ENCODE assay signal across 8 cellular contexts in genomic region chr21:37367301-37367757, GRCh38. TPM values are rescaled to one million over a fixed set of nuclear protein-coding genes. Genes with fewer than 3 reads are reported as not detected.
DNase-seq lines count a peak whose midpoint lies in the region; ATAC-seq and TF ChIP-seq lines count a peak whose summit lies in the region.

No MANE protein-coding gene starts in this region.

- DNase-seq in DMS 273 (lab: John Stamatoyannopoulos, UW; ENCODE audit: unreplicated experiment), result peak; percentile 58
- no peak for DNase-seq in DMS 273 treated with DMSO at 0.1 percent for 48 hours (lab: John Stamatoyannopoulos, UW)
- no peak for DNase-seq in mammary epithelial cell
- DNase-seq in mesendoderm, result no peak
- DNase-seq in aorta, result no peak
- no peak for DNase-seq in COR-L47 (lab: John Stamatoyannopoulos, UW)
- DNase-seq in epidermal melanocyte (ENCODE audit: insufficient read length, low spot score), result no peak

- no peaks in the 10 kb centered on the region for H3K27me3 ChIP-seq in KMS-11 (ENCODE audit: insufficient read depth, low read depth)
- no peaks in the 10 kb centered on the region for H3K27me3 ChIP-seq in mammary epithelial cell (ENCODE audit: insufficient read depth, low read length)
- H3K27me3 ChIP-seq in mesendoderm (ENCODE audit: insufficient read depth, low read length, poor library complexity), result no peaks in the 10 kb centered on the region
- H3K27me3 ChIP-seq in aorta (ENCODE audit: control insufficient read depth in 1 of 2, insufficient read depth in 2 of 2, low read length in 1 of 2), result no peaks in the 10 kb centered on the region

- no peaks in the 10 kb centered on the region for H3K36me3 ChIP-seq in KMS-11 (ENCODE audit: insufficient read depth)
- H3K36me3 ChIP-seq in mammary epithelial cell (ENCODE audit: insufficient read depth, low read length), result no peaks in the 10 kb centered on the region
- no peaks in the 10 kb centered on the region for H3K36me3 ChIP-seq in mesendoderm (ENCODE audit: control insufficient read depth, insufficient read depth, low read length)
- H3K36me3 ChIP-seq in aorta (ENCODE audit: control insufficient read depth in 1 of 2, insufficient read depth in 2 of 2, low read length in 1 of 2), result no peaks in the 10 kb centered on the region

- H3K56ac ChIP-seq in mesendoderm (ENCODE audit: low read length), result peak overlapping the region; percentile 100

- no peaks in the 10 kb centered on the region for H3K79me1 ChIP-seq in mesendoderm (ENCODE audit: low read length)

- WGBS in mammary epithelial cell (ENCODE audit: low coverage, missing lambda C conversion rate), result no CpG with 5 or more reads among the region's 75 CpGs
- WGBS in mesendoderm (ENCODE audit: extremely low coverage, insufficient coverage, low lambda C conversion rate), result no CpG with 5 or more reads among the region's 75 CpGs
- WGBS in aorta, 2 donors, result 0 to 1% methylated on average over 36 to 75 of the region's 75 CpGs

- H4K8ac ChIP-seq in mesendoderm (ENCODE audit: low read depth, low read length), result peak overlapping the region; percentile 83

- H3K27ac ChIP-seq in KMS-11 (peak overlapping the region; percentile 99), mammary epithelial cell (ENCODE audit: insufficient read depth, low read depth, low read length) (peak overlapping the region; percentile 95), mesendoderm (ENCODE audit: low read depth, low read length) (peak overlapping the region; percentile 99), aorta (ENCODE audit: low read depth in 1 of 2, low read length in 2 of 2) (peak overlapping the region; percentile 99)

- H3K9ac ChIP-seq in KMS-11 (peak overlapping the region; percentile 98), mammary epithelial cell (ENCODE audit: insufficient read depth, low read length) (peak overlapping the region; percentile 86), mesendoderm (ENCODE audit: low read length) (peak overlapping the region; percentile 99)

- H2AFZ ChIP-seq in KMS-11 (ENCODE audit: low read depth), result 0 out of 2 replicates have a peak overlapping the region, but pooled peaks have one; percentile 63
- H2AFZ ChIP-seq in mammary epithelial cell (ENCODE audit: low read depth, low read length), result peak overlapping the region; percentile 80

- H4K20me1 ChIP-seq in KMS-11 (ENCODE audit: insufficient read depth), result peaks cover 41% of the 10 kb centered on the region
- H4K20me1 ChIP-seq in mammary epithelial cell (ENCODE audit: insufficient read depth, low read length), result no peaks in the 10 kb centered on the region

- peak overlapping the region; percentile 100 for H3K18ac ChIP-seq in mesendoderm (ENCODE audit: low read length)

- no peak for ATAC-seq in aorta (ENCODE audit: low FRiP score)

- no peaks in the 10 kb centered on the region for H3K9me3 ChIP-seq in mammary epithelial cell (replicated peaks; ENCODE audit: insufficient read depth, low read length)
- no peaks in the 10 kb centered on the region for H3K9me3 ChIP-seq in aorta (ENCODE audit: control insufficient read depth, low read length)

- in situ Hi-C loops in mammary epithelial cell (cut with MboI; ENCODE audit: low sequenced_read_pairs in 2 of 2), result loop anchor here in 1 of 2 donors (25.0 kb wide), 1 partner anchor 105 kb away; the partner anchor contains the start of gene VPS26C

- H3K79me2 ChIP-seq in KMS-11 (ENCODE audit: insufficient read depth, low read depth) (peaks cover 47% of the 10 kb centered on the region), mammary epithelial cell (ENCODE audit: insufficient read depth, low read length) (peaks cover 57% of the 10 kb centered on the region), mesendoderm (ENCODE audit: control insufficient read depth, insufficient read depth, low read length) (peaks cover 50% of the 10 kb centered on the region)

- TF ChIP-seq CTCF in KMS-11 (conservative IDR thresholded peaks at IDR 0.05; ENCODE audit: low read depth, low read length), result no peak
- TF ChIP-seq CTCF in mammary epithelial cell (conservative IDR thresholded peaks at IDR 0.05 in 1 of 2, IDR thresholded peaks at IDR 0.05 in 1 of 2; ENCODE audit: extremely low read depth in 1 of 2, insufficient read depth in 1 of 2, low read depth in 1 of 2, low read length in 2 of 2), result no peak

- no peak overlapping the region for H2BK15ac ChIP-seq in mesendoderm (replicated peaks; ENCODE audit: low read depth)

- H2AK5ac ChIP-seq in mesendoderm (ENCODE audit: low read length), result no peak overlapping the region

- H3K4me1 ChIP-seq in KMS-11 (ENCODE audit: low read depth, poor library complexity, severe bottlenecking) (peaks cover 47% of the 10 kb centered on the region), mammary epithelial cell (ENCODE audit: insufficient read depth, low read length) (peaks cover 26% of the 10 kb centered on the region), mesendoderm (ENCODE audit: control insufficient read depth, low read depth, low read length) (peaks cover 2% of the 10 kb centered on the region), aorta (ENCODE audit: control insufficient read depth in 1 of 2, insufficient read depth in 2 of 2, low read length in 2 of 2) (peaks cover 0 to 1% of the 10 kb centered on the region in 2 donors)

- dilution Hi-C loops in mammary epithelial cell (cut with HindIII; ENCODE audit: low sequenced_read_pairs), result no loop called here

- BruUV-seq in mammary epithelial cell (replicated peaks; lab: Mats Ljungman, UMichigan), result no TSS peak

- no peak overlapping the region for H4K5ac ChIP-seq in mesendoderm (ENCODE audit: low read length)

- peak overlapping the region; percentile 99 for H3K4ac ChIP-seq in mesendoderm (ENCODE audit: low read depth, low read length)

- H3K4me2 ChIP-seq in KMS-11, result no peak overlapping the region
- H3K4me2 ChIP-seq in mammary epithelial cell (ENCODE audit: insufficient read depth, low read depth, low read length), result peak overlapping the region; percentile 82
- no peak overlapping the region for H3K4me2 ChIP-seq in mesendoderm (ENCODE audit: low read length)

- H2BK5ac ChIP-seq in mesendoderm (ENCODE audit: low read length), result no peak overlapping the region

- H3K23ac ChIP-seq in mesendoderm (ENCODE audit: low read length), result no peak overlapping the region

- CTCF ChIA-PET in mammary epithelial cell (lab: Charles Lee; ENCODE audit: low non-redundant PET), result no interaction called here

- intact Hi-C loops in mammary epithelial cell (cut with micrococcal nuclease), result loop anchor here (5.0 to 10.0 kb wide), 2 partner anchors 95 to 277 kb away; no protein-coding TSS in a partner anchor
- intact Hi-C loops in aorta (cut with DNase I), result loop anchor here (2.0 to 5.0 kb wide), 4 partner anchors 29 to 295 kb away; partner anchors contain the start of genes PIGP (in 1 of the 2) and TTC3 (in 1 of the 2)

- H2BK120ac ChIP-seq in mesendoderm (ENCODE audit: low read depth, low read length), result peak overlapping the region; percentile 23

- H3K4me3 ChIP-seq in KMS-11 (IDR thresholded peaks at IDR 0.05; ENCODE audit: insufficient read depth, low read depth, low read length), result no peak overlapping the region
- peak overlapping the region; percentile 88 to 92 (median 92) for H3K4me3 ChIP-seq in mammary epithelial cell (replicated peaks in 1 of 3; ENCODE audit: insufficient read depth in 1 of 3, low read depth in 2 of 3, low read length in 3 of 3)
- H3K4me3 ChIP-seq in mesendoderm (ENCODE audit: low read length), result peak overlapping the region; percentile 96
- H3K4me3 ChIP-seq in aorta (ENCODE audit: low read length in 2 of 2), result peak overlapping the region; percentile 96 to 98

RNA-seq across cellular contexts. Expression of gene DYRK1A, which starts 0.8 kb away (rescaled TPM):
- total RNA-seq in mammary epithelial cell (10 to 100 TPM; 42.5 to 73.2 TPM), aorta (10 to 100 TPM; 70.0 to 76.6 TPM)
- polyA plus RNA-seq in mammary epithelial cell (34.2 TPM), aorta (10 to 100 TPM in 1 of 2 donors, 1 to 10 TPM in 1; 8.8 to 21.6 TPM)
- polyA minus RNA-seq in mammary epithelial cell, result 50.9 TPM
- polyA plus RNA-seq in mesendoderm (2013, experiment 1 of 2), result 31.9 TPM
- polyA plus RNA-seq in mesendoderm (2013, experiment 2 of 2), result 33.6 TPM
